1 cellular context compared by ENCODE assay signal in the genomic region with DNA sequence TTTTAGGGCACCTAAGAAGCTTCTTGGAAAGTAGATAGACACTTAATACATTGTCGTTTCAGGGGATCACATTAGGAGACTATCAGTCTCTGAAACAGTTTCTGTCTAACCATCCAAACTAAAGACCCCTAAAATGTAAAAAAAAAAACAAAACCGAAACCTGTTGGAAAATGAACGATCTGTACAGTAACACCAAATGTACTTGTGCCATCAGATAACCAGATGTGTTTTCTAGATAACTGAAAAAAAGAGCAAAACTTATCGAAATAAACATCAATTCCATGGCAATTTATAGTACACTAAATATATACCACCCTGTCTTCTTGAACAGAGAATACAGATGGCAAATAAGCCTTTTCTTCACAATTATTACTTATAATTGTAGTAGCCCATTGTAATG.
TF ChIP-seq lines count a peak whose summit lies in the region.

No MANE protein-coding gene starts in this region.

TF ChIP-seq in GM12878, 131 proteins besides CTCF, POLR2A, EP300 and RAD21:
- TF ChIP-seq SPI1 (IDR thresholded peaks at IDR 0.05; ENCODE audit: borderline replicate concordance, insufficient read depth, low read depth, low read length) (no peak), IKZF1 (conservative IDR thresholded peaks at IDR 0.05) (no peak), POLR2AphosphoS5 (IDR thresholded peaks at IDR 0.05; ENCODE audit: low read length) (no peak), SRF (IDR thresholded peaks at IDR 0.05; ENCODE audit: low read depth in 2 of 2, low read length in 2 of 2) (no peak), ZNF384 (IDR thresholded peaks at IDR 0.05; ENCODE audit: borderline replicate concordance, low read depth, low read length) (no peak), TAF1 (IDR thresholded peaks at IDR 0.05; ENCODE audit: borderline replicate concordance, low read depth, low read length) (no peak), SMC3 (IDR thresholded peaks at IDR 0.05; ENCODE audit: borderline replicate concordance, low read length) (no peak), GATAD2B (conservative IDR thresholded peaks at IDR 0.05; ENCODE audit: low read depth) (no peak), SMAD5 (IDR thresholded peaks at IDR 0.05; ENCODE audit: low read depth) (no peak)
- TF ChIP-seq, protein P1, sequence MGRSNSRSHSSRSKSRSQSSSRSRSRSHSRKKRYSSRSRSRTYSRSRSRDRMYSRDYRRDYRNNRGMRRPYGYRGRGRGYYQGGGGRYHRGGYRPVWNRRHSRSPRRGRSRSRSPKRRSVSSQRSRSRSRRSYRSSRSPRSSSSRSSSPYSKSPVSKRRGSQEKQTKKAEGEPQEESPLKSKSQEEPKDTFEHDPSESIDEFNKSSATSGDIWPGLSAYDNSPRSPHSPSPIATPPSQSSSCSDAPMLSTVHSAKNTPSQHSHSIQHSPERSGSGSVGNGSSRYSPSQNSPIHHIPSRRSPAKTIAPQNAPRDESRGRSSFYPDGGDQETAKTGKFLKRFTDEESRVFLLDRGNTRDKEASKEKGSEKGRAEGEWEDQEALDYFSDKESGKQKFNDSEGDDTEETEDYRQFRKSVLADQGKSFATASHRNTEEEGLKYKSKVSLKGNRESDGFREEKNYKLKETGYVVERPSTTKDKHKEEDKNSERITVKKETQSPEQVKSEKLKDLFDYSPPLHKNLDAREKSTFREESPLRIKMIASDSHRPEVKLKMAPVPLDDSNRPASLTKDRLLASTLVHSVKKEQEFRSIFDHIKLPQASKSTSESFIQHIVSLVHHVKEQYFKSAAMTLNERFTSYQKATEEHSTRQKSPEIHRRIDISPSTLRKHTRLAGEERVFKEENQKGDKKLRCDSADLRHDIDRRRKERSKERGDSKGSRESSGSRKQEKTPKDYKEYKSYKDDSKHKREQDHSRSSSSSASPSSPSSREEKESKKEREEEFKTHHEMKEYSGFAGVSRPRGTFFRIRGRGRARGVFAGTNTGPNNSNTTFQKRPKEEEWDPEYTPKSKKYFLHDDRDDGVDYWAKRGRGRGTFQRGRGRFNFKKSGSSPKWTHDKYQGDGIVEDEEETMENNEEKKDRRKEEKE (IDR thresholded peaks at IDR 0.05): no peak
- TF ChIP-seq, protein P2, sequence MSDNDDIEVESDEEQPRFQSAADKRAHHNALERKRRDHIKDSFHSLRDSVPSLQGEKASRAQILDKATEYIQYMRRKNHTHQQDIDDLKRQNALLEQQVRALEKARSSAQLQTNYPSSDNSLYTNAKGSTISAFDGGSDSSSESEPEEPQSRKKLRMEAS (IDR thresholded peaks at IDR 0.05; ENCODE audit: low read depth, low read length): no peak
- TF ChIP-seq, protein P3, sequence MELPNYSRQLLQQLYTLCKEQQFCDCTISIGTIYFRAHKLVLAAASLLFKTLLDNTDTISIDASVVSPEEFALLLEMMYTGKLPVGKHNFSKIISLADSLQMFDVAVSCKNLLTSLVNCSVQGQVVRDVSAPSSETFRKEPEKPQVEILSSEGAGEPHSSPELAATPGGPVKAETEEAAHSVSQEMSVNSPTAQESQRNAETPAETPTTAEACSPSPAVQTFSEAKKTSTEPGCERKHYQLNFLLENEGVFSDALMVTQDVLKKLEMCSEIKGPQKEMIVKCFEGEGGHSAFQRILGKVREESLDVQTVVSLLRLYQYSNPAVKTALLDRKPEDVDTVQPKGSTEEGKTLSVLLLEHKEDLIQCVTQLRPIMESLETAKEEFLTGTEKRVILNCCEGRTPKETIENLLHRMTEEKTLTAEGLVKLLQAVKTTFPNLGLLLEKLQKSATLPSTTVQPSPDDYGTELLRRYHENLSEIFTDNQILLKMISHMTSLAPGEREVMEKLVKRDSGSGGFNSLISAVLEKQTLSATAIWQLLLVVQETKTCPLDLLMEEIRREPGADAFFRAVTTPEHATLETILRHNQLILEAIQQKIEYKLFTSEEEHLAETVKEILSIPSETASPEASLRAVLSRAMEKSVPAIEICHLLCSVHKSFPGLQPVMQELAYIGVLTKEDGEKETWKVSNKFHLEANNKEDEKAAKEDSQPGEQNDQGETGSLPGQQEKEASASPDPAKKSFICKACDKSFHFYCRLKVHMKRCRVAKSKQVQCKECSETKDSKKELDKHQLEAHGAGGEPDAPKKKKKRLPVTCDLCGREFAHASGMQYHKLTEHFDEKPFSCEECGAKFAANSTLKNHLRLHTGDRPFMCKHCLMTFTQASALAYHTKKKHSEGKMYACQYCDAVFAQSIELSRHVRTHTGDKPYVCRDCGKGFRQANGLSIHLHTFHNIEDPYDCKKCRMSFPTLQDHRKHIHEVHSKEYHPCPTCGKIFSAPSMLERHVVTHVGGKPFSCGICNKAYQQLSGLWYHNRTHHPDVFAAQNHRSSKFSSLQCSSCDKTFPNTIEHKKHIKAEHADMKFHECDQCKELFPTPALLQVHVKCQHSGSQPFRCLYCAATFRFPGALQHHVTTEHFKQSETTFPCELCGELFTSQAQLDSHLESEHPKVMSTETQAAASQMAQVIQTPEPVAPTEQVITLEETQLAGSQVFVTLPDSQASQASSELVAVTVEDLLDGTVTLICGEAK (IDR thresholded peaks at IDR 0.05; ENCODE audit: borderline replicate concordance): no peak
- TF ChIP-seq, protein P4, sequence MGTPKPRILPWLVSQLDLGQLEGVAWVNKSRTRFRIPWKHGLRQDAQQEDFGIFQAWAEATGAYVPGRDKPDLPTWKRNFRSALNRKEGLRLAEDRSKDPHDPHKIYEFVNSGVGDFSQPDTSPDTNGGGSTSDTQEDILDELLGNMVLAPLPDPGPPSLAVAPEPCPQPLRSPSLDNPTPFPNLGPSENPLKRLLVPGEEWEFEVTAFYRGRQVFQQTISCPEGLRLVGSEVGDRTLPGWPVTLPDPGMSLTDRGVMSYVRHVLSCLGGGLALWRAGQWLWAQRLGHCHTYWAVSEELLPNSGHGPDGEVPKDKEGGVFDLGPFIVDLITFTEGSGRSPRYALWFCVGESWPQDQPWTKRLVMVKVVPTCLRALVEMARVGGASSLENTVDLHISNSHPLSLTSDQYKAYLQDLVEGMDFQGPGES (IDR thresholded peaks at IDR 0.05): no peak
